Comparison of ENCODE assay signal across 20 cellular contexts in the genomic region with DNA sequence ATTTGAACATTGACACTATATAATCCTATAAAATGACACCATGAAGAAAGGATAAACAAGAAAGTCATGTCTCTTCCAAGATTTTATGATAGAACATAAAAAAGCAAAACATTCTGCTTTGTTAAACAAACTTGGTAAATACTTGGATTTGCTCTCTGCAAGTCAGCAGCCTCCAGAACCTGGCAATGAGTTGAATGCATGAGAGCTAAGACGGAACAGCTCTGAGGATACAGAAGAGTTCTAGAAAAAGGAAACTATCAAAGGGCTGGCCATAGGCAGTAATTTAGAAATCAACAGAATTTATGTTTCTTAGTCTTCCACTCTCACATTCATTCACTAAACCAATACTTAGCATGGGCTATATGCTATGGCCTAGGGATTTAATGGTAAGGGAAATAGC.
DNase-seq lines count a peak whose midpoint lies in the region; ATAC-seq and TF ChIP-seq lines count a peak whose summit lies in the region.
"Had no signal": no experiment of that assay in that cellular context is flagged by ENCODE, and none has a peak within 500 bp of the region (broad histone marks: within the 10 kb centered on the region; RNA-seq: fewer than 3 reads in every experiment).

No MANE protein-coding gene starts in this region.

- POLR2A ChIA-PET in T-cell (lab: Charles Lee) (interaction anchor here in 1 of 2 donors (0.5 kb wide), 1 partner anchor 652 kb away, joined by 4 read pairs; no protein-coding TSS in a partner anchor), GM10248 (lab: Yijun Ruan, JAX) (no interaction called here)

- peak; percentile 38 to 45 for ATAC-seq in left cardiac atrium
- ATAC-seq in T-cell (replicated peaks in 1 of 4): no peak
- ATAC-seq: PC-3 had no signal

- peak overlapping the region; percentile 53 to 77 for H3K27ac ChIP-seq in coronary artery
- H3K27ac ChIP-seq in prostate gland: no peak overlapping the region
- peak overlapping the region; percentile 29 to 51 (median 44) for H3K27ac ChIP-seq in transverse colon
- H3K27ac ChIP-seq: RWPE1 had no signal

- no peaks in the 10 kb centered on the region for H3K27me3 Mint-ChIP-seq in T-cell
- H3K27me3 Mint-ChIP-seq: CD4-positive, CD25-positive, alpha-beta regulatory T cell had no signal

- no peaks in the 10 kb centered on the region for H3K36me3 Mint-ChIP-seq in T-cell
- H3K36me3 Mint-ChIP-seq: CD4-positive, CD25-positive, alpha-beta regulatory T cell had no signal

- TF ChIP-seq CTCF in coronary artery (IDR thresholded peaks at IDR 0.05) (no peak), prostate gland (IDR thresholded peaks at IDR 0.05) (no peak), transverse colon (IDR thresholded peaks at IDR 0.05) (no peak), GM10248 (IDR thresholded peaks at IDR 0.05; ENCODE audit: control extremely low read depth, extremely low read depth, low read depth, missing control alignments) (no peak)

- TF ChIP-seq EP300 in transverse colon (IDR thresholded peaks at IDR 0.05; ENCODE audit: low read depth): no peak

- in situ Hi-C loops in transverse colon (cut with MboI; ENCODE audit: low pct_ligation_motif_present in 1 of 4, low pct_unique_long_range_greater_than_20kb in 1 of 4, low sequenced_read_pairs in 3 of 4) (no loop called here), G401 (cut with HindIII; ENCODE audit: low sequenced_read_pairs) (no loop called here)

- intact Hi-C loops in left cardiac atrium (cut with DNase I): no loop called here
- intact Hi-C loops in prostate gland (cut with DNase I): no loop called here
- intact Hi-C loops in transverse colon (cut with DNase I; ENCODE audit: low total_unique reads): no loop called here

- no peaks in the 10 kb centered on the region for H3K9me3 ChIP-seq in prostate gland
- H3K9me3 ChIP-seq in transverse colon: no peaks in the 10 kb centered on the region
- H3K9me3 ChIP-seq: Caco-2, MG63 had no signal

- no peak overlapping the region for H3K4me3 ChIP-seq in coronary artery
- no peak overlapping the region for H3K4me3 ChIP-seq in prostate gland
- no peak overlapping the region for H3K4me3 ChIP-seq in transverse colon
- H3K4me3 ChIP-seq: MG63 had no signal

- H3K36me3 ChIP-seq in prostate gland: no peaks in the 10 kb centered on the region
- no peaks in the 10 kb centered on the region for H3K36me3 ChIP-seq in transverse colon
- H3K36me3 ChIP-seq: MG63 had no signal

- H3K4me1 Mint-ChIP-seq in T-cell: no peaks in the 10 kb centered on the region
- H3K4me1 Mint-ChIP-seq: CD4-positive, CD25-positive, alpha-beta regulatory T cell had no signal

- H3K27me3 ChIP-seq in prostate gland (replicated peaks; ENCODE audit: insufficient read depth) (no peaks in the 10 kb centered on the region), transverse colon (no peaks in the 10 kb centered on the region)
- H3K27me3 ChIP-seq: MG63 had no signal

- no peaks in the 10 kb centered on the region for H3K4me1 ChIP-seq in prostate gland (replicated peaks)
- H3K4me1 ChIP-seq in transverse colon: no peaks in the 10 kb centered on the region
- H3K4me1 ChIP-seq: Caco-2 had no signal

- no peak for DNase-seq in coronary artery (ENCODE audit: low spot score)
- no peak for DNase-seq in left cardiac atrium
- peak; percentile 7 for DNase-seq in prostate gland (ENCODE audit: low spot score)
- DNase-seq in transverse colon: no peak
- DNase-seq in G401 (ENCODE audit: low spot score): no peak
- no peak for DNase-seq in T-cell
- no peak for DNase-seq in GM10248 (ENCODE audit: extremely low spot score)
- DNase-seq: ACHN; Caco-2; CD4-positive, CD25-positive, alpha-beta regulatory T cell; DMS53; H9; Karpas-422; MG63; NCI-H1092; NCI-H2081 treated with DMSO at 0.1 percent for 48 hours; NCI-H510A; NCI-H774; PC-3 had no signal

- no peak overlapping the region for H3K27ac Mint-ChIP-seq in T-cell
- H3K27ac Mint-ChIP-seq: CD4-positive, CD25-positive, alpha-beta regulatory T cell; H9 had no signal

- CTCF ChIA-PET in T-cell (lab: Charles Lee) (no interaction called here), GM10248 (lab: Yijun Ruan, JAX) (no interaction called here)

- 29% methylated on average over 1 of the region's 1 CpG for WGBS in prostate gland
- 27 to 30% methylated on average over 1 of the region's 1 CpG for WGBS in transverse colon (ENCODE audit: low coverage in 1 of 2), 2 donors

- H3K4me3 Mint-ChIP-seq in T-cell: no peak overlapping the region
- H3K4me3 Mint-ChIP-seq: CD4-positive, CD25-positive, alpha-beta regulatory T cell; H9 had no signal

- H3K9me3 Mint-ChIP-seq in T-cell: peaks cover 18 to 36% (median 21%) of the 10 kb centered on the region in 3 donors

- TF ChIP-seq POLR2A in prostate gland (IDR thresholded peaks at IDR 0.05): no peak
- no peak for TF ChIP-seq POLR2A in transverse colon (IDR thresholded peaks at IDR 0.05)

Comparison
In these comparisons a context has a peak if more than half of its experiments do, and no peak if none do; other contexts are left out.
1. H3K27ac ChIP-seq: peak in coronary artery (2 of 2) and transverse colon (4 of 4); none in prostate gland (0 of 2).
2. ATAC-seq: peak in left cardiac atrium (2 of 2); none in T-cell (0 of 4).